ENCODE assay signal across 6 cellular contexts in the genomic region with DNA sequence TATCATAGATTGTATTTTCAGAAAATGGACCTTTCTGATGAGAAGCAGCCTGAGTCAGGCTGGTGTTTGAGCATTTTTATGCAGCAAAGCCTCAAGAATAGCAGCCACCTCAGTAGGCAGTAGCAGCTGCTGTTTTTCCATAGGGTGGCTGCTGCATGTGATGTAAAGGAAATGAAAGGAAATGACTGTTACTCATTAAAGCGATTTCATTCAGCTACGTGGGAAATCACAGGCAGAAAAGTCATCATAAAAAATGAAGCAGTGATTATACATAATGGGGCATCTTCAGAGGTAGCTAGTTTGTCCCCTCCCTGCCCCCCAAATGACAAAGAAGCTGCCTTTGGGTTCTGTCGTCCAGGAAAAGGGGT.
"Had no signal": no experiment of that assay in that cellular context is flagged by ENCODE, and none has a peak within 500 bp of the region (broad histone marks: within the 10 kb centered on the region; RNA-seq: fewer than 3 reads in every experiment).

No MANE protein-coding gene starts in this region.

- FAIRE-seq: HTR-8/SVneo had no signal

- DNase-seq: NCI-H1048; NK-92 treated with Interleukin-12 subunit alpha and Interleukin-12 subunit beta, amount 100 ng/mL, for 24 hours; Peyer's patch; Right ventricle myocardium superior; SIG-M5 had no signal
